In the genomic region with DNA sequence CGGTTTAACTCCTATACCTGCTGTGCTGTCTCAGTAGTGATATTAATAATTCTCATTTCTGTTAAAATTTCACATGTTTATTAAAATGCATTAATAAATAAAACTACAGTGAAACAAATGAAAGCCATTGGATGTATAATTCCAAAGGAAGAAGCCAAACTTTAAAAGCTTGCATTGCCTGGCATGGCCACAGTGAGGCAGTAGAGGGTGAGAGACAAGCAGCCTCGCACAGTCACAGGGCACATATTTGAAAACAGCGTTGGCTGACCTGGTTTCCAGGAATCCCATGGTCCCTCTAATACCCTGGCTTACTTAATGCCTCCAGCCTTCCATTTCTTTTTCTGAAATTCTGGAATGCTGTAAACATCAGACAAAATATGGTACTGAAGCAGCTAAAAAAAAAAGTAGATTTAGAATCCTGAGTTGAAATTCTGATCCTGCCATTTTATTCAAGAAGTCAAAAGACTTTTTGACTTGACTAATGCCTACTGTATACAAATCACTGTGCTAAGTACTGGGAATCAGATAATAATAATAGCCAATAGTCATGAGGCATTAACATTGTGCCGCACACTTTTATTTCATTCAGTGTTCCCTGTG, we compare ENCODE assay signal across 8 cellular contexts. TPM values are rescaled to one million over a fixed set of nuclear protein-coding genes. Genes with fewer than 3 reads are reported as not detected.
A peak's percentile ranks its signal among the peaks of the same experiment; 100 is the strongest.
DNase-seq lines count a peak whose midpoint lies in the region; ATAC-seq and TF ChIP-seq lines count a peak whose summit lies in the region.

No MANE protein-coding gene starts in this region.

- CTCF ChIA-PET in WTC11 (lab: Charles Lee): interaction anchor here (0.6 to 16.0 kb wide), 35 partner anchors 9 to 515 kb away, joined by 3 to 669 read pairs (median 4); partner anchors contain the start of genes NPL and RGS16

- no peak overlapping the region for H3K27ac ChIP-seq in caudate nucleus (ENCODE audit: low read depth, low read length)

- no peak for DNase-seq in Right ventricle myocardium inferior (ENCODE audit: missing footprints)
- no peak for DNase-seq in cardiac septum (ENCODE audit: low spot score)
- DNase-seq in NCI-H2029 treated with DMSO at 0.1 percent for 48 hours (lab: John Stamatoyannopoulos, UW): peak; percentile 20
- peak; percentile 84 for DNase-seq in WTC11 (ENCODE audit: low spot score)
- DNase-seq in caudate nucleus (lab: John Stamatoyannopoulos, UW): peak in 38 of 61 donors; percentile 3 to 79 (median 34)
- DNase-seq in left kidney (ENCODE audit: low read depth, low spot score): peak; percentile 74
- DNase-seq in stimulated activated CD8-positive, alpha-beta memory T cell treated with anti-CD3 and anti-CD28 coated beads, Interleukin-12 subunit alpha, Interleukin-12 subunit beta, amount 100 ng/mL, for 1 hour (ENCODE audit: low read depth): peak; percentile 39

- no peak overlapping the region for H3K4me3 Mint-ChIP-seq in WTC11

- intact Hi-C loops in Right ventricle myocardium inferior (cut with DNase I) (no loop called here), cardiac septum (cut with DNase I) (loop anchor here (2.0 to 5.0 kb wide), 2 partner anchors 147 to 503 kb away; no protein-coding TSS in a partner anchor)

- H3K9me3 Mint-ChIP-seq in WTC11: no peaks in the 10 kb centered on the region

- H3K27me3 Mint-ChIP-seq in WTC11 (ENCODE audit: low read depth): no peaks in the 10 kb centered on the region

- no peaks in the 10 kb centered on the region; the same call in 1 of the 2 replicates for H3K36me3 Mint-ChIP-seq in WTC11

- H3K27ac Mint-ChIP-seq in WTC11: no peak overlapping the region

- H3K4me1 Mint-ChIP-seq in WTC11: peaks cover 7% of the 10 kb centered on the region; the same call in 1 of the 2 replicates

- POLR2A ChIA-PET in WTC11 (lab: Charles Lee): interaction anchor here (1.1 to 1.3 kb wide), 2 partner anchors 187 to 188 kb away, joined by 3 read pairs; no protein-coding TSS in a partner anchor

- peak; percentile 70 for TF ChIP-seq CTCF in WTC11 (IDR thresholded peaks at IDR 0.05)

- ATAC-seq in Right ventricle myocardium inferior: peak; percentile 81
- peak; percentile 74 for ATAC-seq in WTC11
- ATAC-seq in GM21723 (IDR thresholded peaks at IDR 0.05; ENCODE audit: unreplicated experiment): no peak

TF ChIP-seq in WTC11, 78 proteins besides CTCF, POLR2A, EP300 and RAD21 (continues in another document):
- no peak for TF ChIP-seq TEAD1 (CRISPR knock-in tag; IDR thresholded peaks at IDR 0.05)
- no peak for TF ChIP-seq IRF2 (CRISPR knock-in tag; IDR thresholded peaks at IDR 0.05; ENCODE audit: borderline replicate concordance, low read depth)
- no peak for TF ChIP-seq RELA (CRISPR knock-in tag; IDR thresholded peaks at IDR 0.05; ENCODE audit: borderline replicate concordance)
- no peak for TF ChIP-seq NFYB (CRISPR knock-in tag; conservative IDR thresholded peaks at IDR 0.05; ENCODE audit: low read depth)
- TF ChIP-seq, protein P1, sequence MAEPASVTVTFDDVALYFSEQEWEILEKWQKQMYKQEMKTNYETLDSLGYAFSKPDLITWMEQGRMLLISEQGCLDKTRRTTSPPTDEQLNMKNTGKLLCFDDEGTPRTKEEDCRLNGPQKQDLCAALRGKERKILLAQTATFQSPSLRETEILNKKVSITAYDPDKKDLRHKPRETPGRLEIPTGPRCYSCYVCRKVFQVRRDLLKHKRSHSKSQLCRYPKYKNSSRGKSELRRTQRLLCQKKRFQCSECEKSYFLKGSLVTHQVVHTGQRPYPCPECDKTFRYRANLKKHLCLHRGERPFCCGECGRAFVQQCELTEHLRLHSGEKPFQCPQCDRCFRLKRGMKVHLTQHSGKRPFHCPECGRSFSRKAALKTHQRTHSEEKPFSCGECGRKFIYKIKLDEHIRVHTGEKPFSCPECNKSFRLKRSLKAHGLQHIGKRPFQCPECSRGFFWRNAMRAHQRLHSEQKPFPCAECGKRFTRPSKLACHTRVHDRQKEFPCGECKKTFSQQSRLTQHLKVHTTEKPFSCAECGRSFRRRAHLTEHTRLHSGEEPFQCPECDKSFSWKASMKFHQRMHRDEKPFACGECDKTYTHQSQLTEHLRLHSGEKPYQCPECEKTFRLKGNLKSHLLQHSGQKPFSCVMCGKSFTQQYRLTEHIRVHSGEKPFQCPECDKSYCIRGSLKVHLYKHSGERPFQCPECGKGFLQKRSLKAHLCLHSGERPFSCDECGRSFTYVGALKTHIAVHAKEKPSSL (CRISPR knock-in tag; conservative IDR thresholded peaks at IDR 0.05): no peak
- TF ChIP-seq ZNF396 (CRISPR knock-in tag; IDR thresholded peaks at IDR 0.05; ENCODE audit: borderline replicate concordance): no peak
- TF ChIP-seq ZBTB43 (CRISPR knock-in tag; IDR thresholded peaks at IDR 0.05): no peak
- no peak for TF ChIP-seq ZNF317 (CRISPR knock-in tag; IDR thresholded peaks at IDR 0.05; ENCODE audit: borderline replicate concordance, low read depth)
- TF ChIP-seq ATF2 (CRISPR knock-in tag; IDR thresholded peaks at IDR 0.05; ENCODE audit: borderline replicate concordance, low read depth): no peak
- no peak for TF ChIP-seq E2F4 (CRISPR knock-in tag; IDR thresholded peaks at IDR 0.05; ENCODE audit: borderline replicate concordance, low read depth)
- TF ChIP-seq, protein P2, sequence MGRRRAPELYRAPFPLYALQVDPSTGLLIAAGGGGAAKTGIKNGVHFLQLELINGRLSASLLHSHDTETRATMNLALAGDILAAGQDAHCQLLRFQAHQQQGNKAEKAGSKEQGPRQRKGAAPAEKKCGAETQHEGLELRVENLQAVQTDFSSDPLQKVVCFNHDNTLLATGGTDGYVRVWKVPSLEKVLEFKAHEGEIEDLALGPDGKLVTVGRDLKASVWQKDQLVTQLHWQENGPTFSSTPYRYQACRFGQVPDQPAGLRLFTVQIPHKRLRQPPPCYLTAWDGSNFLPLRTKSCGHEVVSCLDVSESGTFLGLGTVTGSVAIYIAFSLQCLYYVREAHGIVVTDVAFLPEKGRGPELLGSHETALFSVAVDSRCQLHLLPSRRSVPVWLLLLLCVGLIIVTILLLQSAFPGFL (CRISPR knock-in tag; IDR thresholded peaks at IDR 0.05; ENCODE audit: borderline replicate concordance): no peak
- TF ChIP-seq MAX (CRISPR knock-in tag; IDR thresholded peaks at IDR 0.05): no peak
- no peak for TF ChIP-seq SOX15 (CRISPR knock-in tag; IDR thresholded peaks at IDR 0.05)
- no peak for TF ChIP-seq JUN (CRISPR knock-in tag; IDR thresholded peaks at IDR 0.05)

RNA-seq across cellular contexts. Expression of gene RNASEL, which starts 6.7 kb away (rescaled TPM):
- total RNA-seq in Right ventricle myocardium inferior: 2.9 TPM
- total RNA-seq in cardiac septum: 3.3 TPM
- total RNA-seq in WTC11 (2021): 0.64 to 0.87 TPM (median 0.77 TPM) in 3 replicates

RNA-seq across cellular contexts. Expression of gene RGS16, which starts 8.4 kb away (rescaled TPM):
- total RNA-seq in Right ventricle myocardium inferior: 0.97 TPM
- total RNA-seq in cardiac septum: 1.9 TPM
- 9.9 to 17.8 TPM (median 10.2 TPM) in 3 replicates for total RNA-seq in WTC11 (2021)

Comparison
In these comparisons a context has a peak if more than half of its experiments do, and no peak if none do; other contexts are left out.
1. DNase-seq: peak in NCI-H2029 treated with DMSO at 0.1 percent for 48 hours (single experiment), WTC11 (single experiment), caudate nucleus (38 of 61), left kidney (single experiment) and stimulated activated CD8-positive, alpha-beta memory T cell treated with anti-CD3 and anti-CD28 coated beads, Interleukin-12 subunit alpha, Interleukin-12 subunit beta, amount 100 ng/mL, for 1 hour (single experiment); none in Right ventricle myocardium inferior (single experiment) and cardiac septum (single experiment).